In genomic region chr17:80414508-80414802, GRCh38 we compare ENCODE assay signal across 1 cellular context.
TF ChIP-seq lines count a peak whose summit lies in the region.

No MANE protein-coding gene starts in this region.

TF ChIP-seq in HepG2, 621 proteins besides CTCF, POLR2A, EP300 and RAD21 (continued from another document):
- TF ChIP-seq, protein P1, sequence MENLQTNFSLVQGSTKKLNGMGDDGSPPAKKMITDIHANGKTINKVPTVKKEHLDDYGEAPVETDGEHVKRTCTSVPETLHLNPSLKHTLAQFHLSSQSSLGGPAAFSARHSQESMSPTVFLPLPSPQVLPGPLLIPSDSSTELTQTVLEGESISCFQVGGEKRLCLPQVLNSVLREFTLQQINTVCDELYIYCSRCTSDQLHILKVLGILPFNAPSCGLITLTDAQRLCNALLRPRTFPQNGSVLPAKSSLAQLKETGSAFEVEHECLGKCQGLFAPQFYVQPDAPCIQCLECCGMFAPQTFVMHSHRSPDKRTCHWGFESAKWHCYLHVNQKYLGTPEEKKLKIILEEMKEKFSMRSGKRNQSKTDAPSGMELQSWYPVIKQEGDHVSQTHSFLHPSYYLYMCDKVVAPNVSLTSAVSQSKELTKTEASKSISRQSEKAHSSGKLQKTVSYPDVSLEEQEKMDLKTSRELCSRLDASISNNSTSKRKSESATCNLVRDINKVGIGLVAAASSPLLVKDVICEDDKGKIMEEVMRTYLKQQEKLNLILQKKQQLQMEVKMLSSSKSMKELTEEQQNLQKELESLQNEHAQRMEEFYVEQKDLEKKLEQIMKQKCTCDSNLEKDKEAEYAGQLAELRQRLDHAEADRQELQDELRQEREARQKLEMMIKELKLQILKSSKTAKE (CRISPR knock-in tag; IDR thresholded peaks at IDR 0.05; ENCODE audit: borderline replicate concordance): peak; percentile 54; the same call in 1 of the 2 replicates
- 0 out of 2 replicates have a peak, but pooled peaks have one; percentile 33 for TF ChIP-seq ZNF17 (CRISPR knock-in tag; IDR thresholded peaks at IDR 0.05)
- TF ChIP-seq ZNF33B (CRISPR knock-in tag; IDR thresholded peaks at IDR 0.05): peak; percentile 42; the same call in 1 of the 2 replicates
- peak; percentile 13; the same call in 1 of the 2 replicates for TF ChIP-seq WIZ (CRISPR knock-in tag; IDR thresholded peaks at IDR 0.05)
- 0 out of 2 replicates have a peak, but pooled peaks have one; percentile 59 for TF ChIP-seq CENPT (CRISPR knock-in tag; IDR thresholded peaks at IDR 0.05; ENCODE audit: low read depth)
- 0 out of 2 replicates have a peak, but pooled peaks have one; percentile 49 for TF ChIP-seq ZNF30 (CRISPR knock-in tag; IDR thresholded peaks at IDR 0.05)
- TF ChIP-seq ZNF615 (CRISPR knock-in tag; IDR thresholded peaks at IDR 0.05; ENCODE audit: borderline replicate concordance): 0 out of 2 replicates have a peak, but pooled peaks have one; percentile 79
- TF ChIP-seq, protein P2, sequence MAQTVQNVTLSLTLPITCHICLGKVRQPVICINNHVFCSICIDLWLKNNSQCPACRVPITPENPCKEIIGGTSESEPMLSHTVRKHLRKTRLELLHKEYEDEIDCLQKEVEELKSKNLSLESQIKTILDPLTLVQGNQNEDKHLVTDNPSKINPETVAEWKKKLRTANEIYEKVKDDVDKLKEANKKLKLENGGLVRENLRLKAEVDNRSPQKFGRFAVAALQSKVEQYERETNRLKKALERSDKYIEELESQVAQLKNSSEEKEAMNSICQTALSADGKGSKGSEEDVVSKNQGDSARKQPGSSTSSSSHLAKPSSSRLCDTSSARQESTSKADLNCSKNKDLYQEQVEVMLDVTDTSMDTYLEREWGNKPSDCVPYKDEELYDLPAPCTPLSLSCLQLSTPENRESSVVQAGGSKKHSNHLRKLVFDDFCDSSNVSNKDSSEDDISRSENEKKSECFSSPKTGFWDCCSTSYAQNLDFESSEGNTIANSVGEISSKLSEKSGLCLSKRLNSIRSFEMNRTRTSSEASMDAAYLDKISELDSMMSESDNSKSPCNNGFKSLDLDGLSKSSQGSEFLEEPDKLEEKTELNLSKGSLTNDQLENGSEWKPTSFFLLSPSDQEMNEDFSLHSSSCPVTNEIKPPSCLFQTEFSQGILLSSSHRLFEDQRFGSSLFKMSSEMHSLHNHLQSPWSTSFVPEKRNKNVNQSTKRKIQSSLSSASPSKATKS (CRISPR knock-in tag; IDR thresholded peaks at IDR 0.05): peak; percentile 68; the same call in 1 of the 2 replicates
- TF ChIP-seq MEIS2 (CRISPR knock-in tag; IDR thresholded peaks at IDR 0.05): 0 out of 2 replicates have a peak, but pooled peaks have one; percentile 38
- 0 out of 2 replicates have a peak, but pooled peaks have one; percentile 25 for TF ChIP-seq ZNF142 (CRISPR knock-in tag; IDR thresholded peaks at IDR 0.05)
- TF ChIP-seq ZSCAN20 (CRISPR knock-in tag; IDR thresholded peaks at IDR 0.05; ENCODE audit: borderline replicate concordance): no peak
- 0 out of 2 replicates have a peak, but pooled peaks have one; percentile 14 for TF ChIP-seq ZBTB7A (CRISPR knock-in tag; IDR thresholded peaks at IDR 0.05)
- no peak for TF ChIP-seq ZNF451 (CRISPR knock-in tag; IDR thresholded peaks at IDR 0.05)
- TF ChIP-seq KLF15 (CRISPR knock-in tag; IDR thresholded peaks at IDR 0.05; ENCODE audit: borderline replicate concordance): peak; percentile 53; the same call in 1 of the 2 replicates
- 0 out of 2 replicates have a peak, but pooled peaks have one; percentile 43 for TF ChIP-seq ZNF232 (CRISPR knock-in tag; IDR thresholded peaks at IDR 0.05; ENCODE audit: borderline replicate concordance)
- no peak for TF ChIP-seq RXRB (CRISPR knock-in tag; IDR thresholded peaks at IDR 0.05; ENCODE audit: borderline replicate concordance)
- no peak for TF ChIP-seq BRD4 (CRISPR knock-in tag; IDR thresholded peaks at IDR 0.05)
- TF ChIP-seq, protein P3, sequence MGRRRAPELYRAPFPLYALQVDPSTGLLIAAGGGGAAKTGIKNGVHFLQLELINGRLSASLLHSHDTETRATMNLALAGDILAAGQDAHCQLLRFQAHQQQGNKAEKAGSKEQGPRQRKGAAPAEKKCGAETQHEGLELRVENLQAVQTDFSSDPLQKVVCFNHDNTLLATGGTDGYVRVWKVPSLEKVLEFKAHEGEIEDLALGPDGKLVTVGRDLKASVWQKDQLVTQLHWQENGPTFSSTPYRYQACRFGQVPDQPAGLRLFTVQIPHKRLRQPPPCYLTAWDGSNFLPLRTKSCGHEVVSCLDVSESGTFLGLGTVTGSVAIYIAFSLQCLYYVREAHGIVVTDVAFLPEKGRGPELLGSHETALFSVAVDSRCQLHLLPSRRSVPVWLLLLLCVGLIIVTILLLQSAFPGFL (CRISPR knock-in tag; IDR thresholded peaks at IDR 0.05): 0 out of 2 replicates have a peak, but pooled peaks have one; percentile 88
- TF ChIP-seq ZNF282 (IDR thresholded peaks at IDR 0.05; ENCODE audit: partially characterized antibody): no peak
- no peak for TF ChIP-seq SALL1 (CRISPR knock-in tag; IDR thresholded peaks at IDR 0.05)
- TF ChIP-seq MED8 (CRISPR knock-in tag; IDR thresholded peaks at IDR 0.05; ENCODE audit: insufficient replicate concordance): no peak
- TF ChIP-seq, protein P4, sequence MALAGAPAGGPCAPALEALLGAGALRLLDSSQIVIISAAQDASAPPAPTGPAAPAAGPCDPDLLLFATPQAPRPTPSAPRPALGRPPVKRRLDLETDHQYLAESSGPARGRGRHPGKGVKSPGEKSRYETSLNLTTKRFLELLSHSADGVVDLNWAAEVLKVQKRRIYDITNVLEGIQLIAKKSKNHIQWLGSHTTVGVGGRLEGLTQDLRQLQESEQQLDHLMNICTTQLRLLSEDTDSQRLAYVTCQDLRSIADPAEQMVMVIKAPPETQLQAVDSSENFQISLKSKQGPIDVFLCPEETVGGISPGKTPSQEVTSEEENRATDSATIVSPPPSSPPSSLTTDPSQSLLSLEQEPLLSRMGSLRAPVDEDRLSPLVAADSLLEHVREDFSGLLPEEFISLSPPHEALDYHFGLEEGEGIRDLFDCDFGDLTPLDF (CRISPR knock-in tag; IDR thresholded peaks at IDR 0.05): peak; percentile 9; the same call in 1 of the 2 replicates
- TF ChIP-seq ZNF678 (CRISPR knock-in tag; IDR thresholded peaks at IDR 0.05): 0 out of 2 replicates have a peak, but pooled peaks have one; percentile 25
TF ChIP-seq in HepG2: peak in this region for 22.
